In genomic region chr2:7075834-7076233, GRCh38 we compare ENCODE assay signal across 28 cellular contexts.
"Had no signal": no experiment of that assay in that cellular context is flagged by ENCODE, and none has a peak within 500 bp of the region (broad histone marks: within the 10 kb centered on the region; RNA-seq: fewer than 3 reads in every experiment).

No MANE protein-coding gene starts in this region.

- H3K36me3 ChIP-seq: pancreas, prostate gland, sigmoid colon, suprapubic skin, thoracic aorta, tibial artery, upper lobe of right lung had no signal

- FAIRE-seq: pancreas, small intestine, urothelium cell line had no signal

- H3K9me3 ChIP-seq: left ventricle myocardium inferior, pancreas, prostate gland, sigmoid colon, spleen, suprapubic skin, thoracic aorta, tibial artery, upper lobe of right lung had no signal

- H3K4me1 Mint-ChIP-seq: mesothelial cell of epicardium; naive B cell; natural killer cell; stimulated activated effector memory CD8-positive, alpha-beta T cell treated with anti-CD3 and anti-CD28 coated beads, Interleukin-12 subunit alpha, Interleukin-12 subunit beta, amount 100 ng/mL, for 72 hours had no signal

- H3K36me3 Mint-ChIP-seq: natural killer cell had no signal

- H3K27ac ChIP-seq: hepatocyte, left ventricle myocardium inferior, pancreas, prostate gland, sigmoid colon, spleen, suprapubic skin, thoracic aorta, tibial artery, upper lobe of right lung had no signal

- DNase-seq: islet precursor cell; left ventricle myocardium inferior; mesendoderm; naive B cell; natural killer cell; nephron progenitor cell; nucleus accumbens; pancreas; posterior cingulate gyrus; retina; right cardiac atrium; sigmoid colon; small intestine; spleen; stimulated activated CD4-positive, alpha-beta T cell treated with anti-CD3 and anti-CD28 coated beads, Interleukin-4, amount 100 ng/mL, for 24 hours; stimulated activated naive CD4-positive, alpha-beta T cell; tibial artery; trophoblast cell; upper lobe of right lung had no signal

- H3K79me2 ChIP-seq: hepatocyte had no signal

- H3K4me2 ChIP-seq: hepatocyte had no signal

- H3K27me3 Mint-ChIP-seq: stimulated activated naive CD8-positive, alpha-beta T cell treated with anti-CD3 and anti-CD28 coated beads, Interleukin-15, Interleukin-2, amounts not matched to agents 100 ng/mL and 50 ng/mL, for 24 hours had no signal

- H3K4me3 Mint-ChIP-seq: mesothelial cell of epicardium; naive B cell; natural killer cell; nephron progenitor cell; stimulated activated effector memory CD8-positive, alpha-beta T cell treated with anti-CD3 and anti-CD28 coated beads, Interleukin-12 subunit alpha, Interleukin-12 subunit beta, amount 100 ng/mL, for 72 hours; stimulated activated naive CD8-positive, alpha-beta T cell treated with anti-CD3 and anti-CD28 coated beads, Interleukin-15, Interleukin-2, amounts not matched to agents 100 ng/mL and 50 ng/mL, for 24 hours had no signal

- H3K4me3 ChIP-seq: hepatocyte, left ventricle myocardium inferior, lung, pancreas, prostate gland, sigmoid colon, spleen, suprapubic skin, thoracic aorta, tibial artery, upper lobe of right lung had no signal

- H3K27ac Mint-ChIP-seq: mesothelial cell of epicardium; naive B cell; natural killer cell; nephron progenitor cell; stimulated activated effector memory CD8-positive, alpha-beta T cell treated with anti-CD3 and anti-CD28 coated beads, Interleukin-12 subunit alpha, Interleukin-12 subunit beta, amount 100 ng/mL, for 72 hours; stimulated activated naive CD8-positive, alpha-beta T cell treated with anti-CD3 and anti-CD28 coated beads, Interleukin-15, Interleukin-2, amounts not matched to agents 100 ng/mL and 50 ng/mL, for 24 hours had no signal

- H3K9me3 Mint-ChIP-seq: mesothelial cell of epicardium; natural killer cell; nephron progenitor cell; stimulated activated effector memory CD8-positive, alpha-beta T cell treated with anti-CD3 and anti-CD28 coated beads, Interleukin-12 subunit alpha, Interleukin-12 subunit beta, amount 100 ng/mL, for 72 hours; stimulated activated naive CD8-positive, alpha-beta T cell treated with anti-CD3 and anti-CD28 coated beads, Interleukin-15, Interleukin-2, amounts not matched to agents 100 ng/mL and 50 ng/mL, for 24 hours had no signal

- H2AFZ ChIP-seq: hepatocyte had no signal

- H3K27me3 ChIP-seq: hepatocyte, pancreas, sigmoid colon, spleen, suprapubic skin, tibial artery, upper lobe of right lung had no signal

- ATAC-seq: natural killer cell; pancreas; right cardiac atrium; stimulated activated effector memory CD8-positive, alpha-beta T cell treated with anti-CD3 and anti-CD28 coated beads, Interleukin-12 subunit alpha, Interleukin-12 subunit beta, amount 100 ng/mL, for 72 hours; upper lobe of right lung had no signal

- H3K4me1 ChIP-seq: pancreas, prostate gland, suprapubic skin, upper lobe of right lung had no signal
